In the genomic region with DNA sequence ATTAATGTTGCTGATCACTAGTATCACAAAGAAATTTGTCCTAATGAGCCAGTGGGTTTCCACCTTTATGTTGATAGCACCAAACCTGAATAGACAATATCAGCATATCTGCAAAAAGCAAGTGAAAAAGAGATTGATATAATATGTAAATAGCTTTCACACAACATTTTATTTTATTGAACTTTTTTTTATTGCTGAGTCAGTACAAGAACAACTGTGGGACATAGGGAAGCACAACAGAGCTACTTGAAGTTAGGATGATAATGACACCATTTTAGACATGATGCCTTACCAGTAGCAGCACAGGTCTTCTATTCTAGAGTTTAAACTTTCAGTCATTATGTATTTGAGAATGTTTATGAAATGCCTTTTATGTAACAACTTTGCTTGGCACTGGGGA, we compare ENCODE assay signal across 35 cellular contexts.
"Had no signal": no experiment of that assay in that cellular context is flagged by ENCODE, and none has a peak within 500 bp of the region (broad histone marks: within the 10 kb centered on the region; RNA-seq: fewer than 3 reads in every experiment).

No MANE protein-coding gene starts in this region.

- H3K9me3 ChIP-seq: MG63 had no signal

- H3K36me3 ChIP-seq: MG63 had no signal

- H3K27me3 ChIP-seq: MG63 had no signal

- DNase-seq: Kasumi-1, MG63, MM.1S, MV-4-11, NCI-H1048, NCI-H1092, NCI-H1092 treated with DMSO at 0.1 percent for 48 hours, NCI-H1105, NCI-H1105 treated with DMSO at 0.1 percent for 48 hours, NCI-H1417, NCI-H1417 treated with DMSO at 0.1 percent for 48 hours, NCI-H1436, NCI-H1436 treated with DMSO at 0.1 percent for 48 hours, NCI-H146, NCI-H1694, NCI-H1694 treated with DMSO at 0.1 percent for 48 hours, NCI-H187, NCI-H187 treated with DMSO at 0.1 percent for 48 hours, NCI-H1930, NCI-H2029, NCI-H2029 treated with DMSO at 0.1 percent for 48 hours, NCI-H2081, NCI-H2081 treated with DMSO at 0.1 percent for 48 hours, NCI-H2107, NCI-H2171, NCI-H2171 treated with DMSO at 0.1 percent for 48 hours, NCI-H2227 treated with DMSO at 0.1 percent for 48 hours, NCI-H226, NCI-H345, NCI-H446, NCI-H446 treated with DMSO at 0.1 percent for 48 hours, NCI-H510A, NCI-H510A treated with DMSO at 0.1 percent for 48 hours, NCI-H524, NCI-H524 treated with DMSO at 0.1 percent for 48 hours had no signal

- H3K4me3 ChIP-seq: MG63 had no signal
